12 cellular contexts compared by ENCODE assay signal in genomic region chr18:22257022-22257543, GRCh38.
"Had no signal": no experiment of that assay in that cellular context is flagged by ENCODE, and none has a peak within 500 bp of the region (broad histone marks: within the 10 kb centered on the region; RNA-seq: fewer than 3 reads in every experiment).

No MANE protein-coding gene starts in this region.

- H3K4me3 Mint-ChIP-seq: activated CD4-positive, alpha-beta memory T cell treated with anti-CD3 and anti-CD28 coated beads for 36 hours; activated naive CD8-positive, alpha-beta T cell treated with anti-CD3 and anti-CD28 coated beads, Interleukin-2, amount 50 U/mL, for 24 hours; activated T-cell treated with anti-CD3 and anti-CD28 coated beads, Interleukin-2, amount 50 U/mL, for 4 hours; neural crest cell; T-helper 1 cell treated with Interleukin-12 subunit alpha and Interleukin-12 subunit beta and Interleukin-4 antibody, amounts not matched to agents 30 μg/mL and 1 μg/mL, for 36 hours had no signal

- H3K27ac Mint-ChIP-seq: activated CD4-positive, alpha-beta memory T cell treated with anti-CD3 and anti-CD28 coated beads for 36 hours; activated naive CD8-positive, alpha-beta T cell treated with anti-CD3 and anti-CD28 coated beads, Interleukin-2, amount 50 U/mL, for 24 hours; T-helper 1 cell treated with Interleukin-12 subunit alpha and Interleukin-12 subunit beta and Interleukin-4 antibody, amounts not matched to agents 30 μg/mL and 1 μg/mL, for 36 hours had no signal

- H3K9me3 Mint-ChIP-seq: activated CD4-positive, alpha-beta memory T cell treated with anti-CD3 and anti-CD28 coated beads for 36 hours; activated naive CD8-positive, alpha-beta T cell treated with anti-CD3 and anti-CD28 coated beads, Interleukin-2, amount 50 U/mL, for 24 hours; activated T-cell treated with anti-CD3 and anti-CD28 coated beads, Interleukin-2, amount 50 U/mL, for 4 hours; neural crest cell; T-helper 1 cell treated with Interleukin-12 subunit alpha and Interleukin-12 subunit beta and Interleukin-4 antibody, amounts not matched to agents 30 μg/mL and 1 μg/mL, for 36 hours had no signal

- H3K27me3 ChIP-seq: spleen, thyroid gland had no signal

- H3K9me3 ChIP-seq: spleen, thyroid gland had no signal

- H3K36me3 ChIP-seq: spleen, thyroid gland, WERI-Rb-1 had no signal

- DNase-seq: activated CD4-positive, alpha-beta memory T cell treated with anti-CD3 and anti-CD28 coated beads for 36 hours; activated naive CD4-positive, alpha-beta T cell; activated naive CD8-positive, alpha-beta T cell treated with anti-CD3 and anti-CD28 coated beads, Interleukin-2, amount 50 U/mL, for 24 hours; activated T-cell treated with anti-CD3 and anti-CD28 coated beads, Interleukin-2, amount 50 U/mL, for 4 hours; dorsolateral prefrontal cortex; islet precursor cell; spleen; thyroid gland; WERI-Rb-1 had no signal

- ATAC-seq: activated naive CD8-positive, alpha-beta T cell treated with anti-CD3 and anti-CD28 coated beads, Interleukin-2, amount 50 U/mL, for 24 hours; activated T-cell treated with anti-CD3 and anti-CD28 coated beads, Interleukin-2, amount 50 U/mL, for 4 hours; sciatic nerve had no signal

- H3K4me3 ChIP-seq: dorsolateral prefrontal cortex, spleen, thyroid gland had no signal

- H3K27me3 Mint-ChIP-seq: activated CD4-positive, alpha-beta memory T cell treated with anti-CD3 and anti-CD28 coated beads for 36 hours had no signal

- H3K36me3 Mint-ChIP-seq: activated CD4-positive, alpha-beta memory T cell treated with anti-CD3 and anti-CD28 coated beads for 36 hours had no signal

- H3K4me1 ChIP-seq: thyroid gland had no signal
